Comparison of ENCODE assay signal across 8 cellular contexts in genomic region chr10:91090761-91091529, GRCh38.
DNase-seq lines count a peak whose midpoint lies in the region; ATAC-seq and TF ChIP-seq lines count a peak whose summit lies in the region.

No MANE protein-coding gene starts in this region.

- CTCF ChIA-PET in AG04450 (lab: Charles Lee): interaction anchor here (1.7 kb wide), 1 partner anchor 179 kb away, joined by 5 read pairs; no protein-coding TSS in a partner anchor

- ATAC-seq in HG03039 (IDR thresholded peaks at IDR 0.05; ENCODE audit: unreplicated experiment) (no peak), GM19395 (IDR thresholded peaks at IDR 0.05; ENCODE audit: unreplicated experiment) (no peak)

- no peak overlapping the region for H3K27ac ChIP-seq in AG04450 (ENCODE audit: low read depth, low read length)

- H3K4me3 ChIP-seq in AG04450 (ENCODE audit: low read depth, low read length) (no peak overlapping the region), foreskin fibroblast (ENCODE audit: low read depth in 1 of 2, low read length in 2 of 2) (no peak overlapping the region)

- H3K9me3 ChIP-seq in AG04450 (ENCODE audit: control insufficient read depth, insufficient read depth, low read length): peaks cover 3% of the 10 kb centered on the region; the same call in 1 of the 2 replicates

- POLR2A ChIA-PET in AG04450 (lab: Yijun Ruan, JAX): no interaction called here

- H3K27me3 ChIP-seq in AG04450 (ENCODE audit: control insufficient read depth, insufficient read depth, low read length): peaks cover 2% of the 10 kb centered on the region

- in situ Hi-C loops in SK-MEL-5 (cut with HindIII; ENCODE audit: low pct_unique_long_range_greater_than_20kb, low sequenced_read_pairs): no loop called here

- DNase-seq in AG04450 (ENCODE audit: low read depth, low spot score) (no peak), SK-MEL-5 (ENCODE audit: low read depth, low spot score) (peak; percentile 32), foreskin fibroblast (peak in 1 of 2 donors; percentile 22), T-helper 1 cell (no peak)
- no peak for DNase-seq in stimulated activated CD4-positive, alpha-beta T cell treated with anti-CD3 and anti-CD28 coated beads, Interleukin-12 subunit alpha, Interleukin-12 subunit beta, amount 100 ng/mL, for 4 hours

- 0 out of 2 replicates have a peak, but pooled peaks have one; percentile 14 for TF ChIP-seq CTCF in AG04450 (IDR thresholded peaks at IDR 0.05; ENCODE audit: low read depth, low read length)
- TF ChIP-seq CTCF in GM12873 (IDR thresholded peaks at IDR 0.05; ENCODE audit: insufficient read depth, low read depth, low read length, missing control alignments): peak; percentile 49
- peak; percentile 12 for TF ChIP-seq CTCF in foreskin fibroblast (IDR thresholded peaks at IDR 0.05; ENCODE audit: low read depth, low read length)
